ENCODE assay signal across 18 cellular contexts in the genomic region with DNA sequence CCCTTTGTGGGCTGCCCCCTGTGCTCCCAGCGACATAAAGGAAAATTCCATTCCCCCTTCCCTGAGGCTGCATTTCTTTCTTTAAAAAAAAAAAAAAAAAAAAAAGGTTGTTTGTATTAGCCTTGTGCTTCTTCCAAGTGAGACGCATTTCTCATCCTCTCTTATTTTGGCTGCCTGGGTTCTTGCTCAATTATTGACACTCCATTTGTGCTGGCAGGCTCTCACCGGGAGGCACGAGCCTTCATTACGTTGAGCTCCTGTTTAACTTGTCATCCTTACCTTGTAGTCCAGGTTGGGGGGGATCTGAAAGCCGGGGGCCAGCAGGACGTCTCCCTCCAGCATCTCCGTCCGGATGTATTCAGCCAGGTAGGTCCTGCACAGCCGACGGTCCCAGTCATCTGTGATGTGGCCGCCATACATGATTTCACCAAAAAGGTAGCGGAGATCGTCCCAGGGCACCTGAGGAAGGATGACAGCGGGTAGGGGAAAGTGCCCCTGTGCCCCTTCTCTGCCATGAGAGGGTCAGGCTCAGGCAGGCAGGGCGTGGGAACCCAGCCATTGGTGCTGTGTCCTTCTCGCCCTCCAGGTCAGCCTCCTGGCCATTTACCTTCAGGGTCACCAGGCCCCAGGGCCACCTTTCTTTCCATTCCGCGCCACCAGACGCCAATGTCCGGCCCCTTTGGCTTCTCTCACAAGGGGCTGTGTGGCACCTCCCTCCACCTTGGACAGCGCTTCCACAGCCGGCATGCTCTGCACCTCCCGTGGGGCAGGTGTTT. TPM values are rescaled to one million over a fixed set of nuclear protein-coding genes. Genes with fewer than 3 reads are reported as not detected.
A peak's percentile ranks its signal among the peaks of the same experiment; 100 is the strongest.
DNase-seq lines count a peak whose midpoint lies in the region; ATAC-seq and TF ChIP-seq lines count a peak whose summit lies in the region.
"Had no signal": no experiment of that assay in that cellular context is flagged by ENCODE, and none has a peak within 500 bp of the region (broad histone marks: within the 10 kb centered on the region; RNA-seq: fewer than 3 reads in every experiment).

No MANE protein-coding gene starts in this region.

- H3K27ac Mint-ChIP-seq in MCF 10A (ENCODE audit: low read depth, unreplicated experiment) (no peak overlapping the region), nephron (peak overlapping the region; percentile 12 to 48 (median 40))
- H3K27ac Mint-ChIP-seq in activated naive CD8-positive, alpha-beta T cell treated with anti-CD3 and anti-CD28 coated beads, Interleukin-2, amount 50 U/mL, for 24 hours: no peak overlapping the region
- no peak overlapping the region for H3K27ac Mint-ChIP-seq in T-helper 2 cell treated with Interferon-gamma antibody and Interleukin-4, amounts not matched to agents 5 μg/mL and 100 μg/mL, for 36 hours

- no peaks in the 10 kb centered on the region for H3K9me3 Mint-ChIP-seq in MCF 10A (ENCODE audit: unreplicated experiment)
- no peaks in the 10 kb centered on the region for H3K9me3 Mint-ChIP-seq in nephron
- no peaks in the 10 kb centered on the region for H3K9me3 Mint-ChIP-seq in activated naive CD8-positive, alpha-beta T cell treated with anti-CD3 and anti-CD28 coated beads, Interleukin-2, amount 50 U/mL, for 24 hours
- H3K9me3 Mint-ChIP-seq in T-helper 2 cell treated with Interferon-gamma antibody and Interleukin-4, amounts not matched to agents 5 μg/mL and 100 μg/mL, for 36 hours: no peaks in the 10 kb centered on the region
- H3K9me3 Mint-ChIP-seq: CD4-positive, CD25-positive, alpha-beta regulatory T cell had no signal

- DNase-seq in breast epithelium (ENCODE audit: low spot score in 2 of 2) (peak in 1 of 2 donors; percentile 37), MCF 10A (ENCODE audit: unreplicated experiment) (no peak), choroid plexus epithelial cell (ENCODE audit: low read depth) (peak; percentile 35), A172 (ENCODE audit: low spot score) (no peak)
- DNase-seq in activated naive CD8-positive, alpha-beta T cell treated with anti-CD3 and anti-CD28 coated beads, Interleukin-2, amount 50 U/mL, for 24 hours: no peak
- no peak for DNase-seq in T-helper 2 cell treated with Interferon-gamma antibody and Interleukin-4, amounts not matched to agents 5 μg/mL and 100 μg/mL, for 36 hours (ENCODE audit: low spot score)
- DNase-seq: AML-193; CD4-positive, CD25-positive, alpha-beta regulatory T cell; DMS79 treated with DMSO at 0.1 percent for 48 hours; NCI-H146; NCI-H2081 treated with DMSO at 0.1 percent for 48 hours; NCI-H2227 treated with DMSO at 0.1 percent for 48 hours; NCI-H526 treated with DMSO at 0.1 percent for 48 hours; NK-92 treated with Interleukin-12 subunit alpha and Interleukin-12 subunit beta, amount 100 ng/mL, for 24 hours; OCI-M1 had no signal

- CTCF ChIA-PET in MCF 10A (lab: Yijun Ruan, JAX): interaction anchor here (0.7 kb wide), 1 partner anchor 195 kb away, joined by 3 read pairs; no protein-coding TSS in a partner anchor

- H3K27me3 ChIP-seq in breast epithelium: no peaks in the 10 kb centered on the region
- H3K27me3 ChIP-seq: SJSA1 had no signal

- POLR2A ChIA-PET in MCF 10A (lab: Yijun Ruan, JAX): no interaction called here

- H3K27ac ChIP-seq in breast epithelium: peak overlapping the region; percentile 29 to 44
- H3K27ac ChIP-seq: SJSA1 had no signal

- intact Hi-C loops in breast epithelium (cut with DNase I; ENCODE audit: low total_unique reads) (loop anchor here (10.0 kb wide), 1 partner anchor 144 kb away; no protein-coding TSS in a partner anchor), MCF 10A (cut with micrococcal nuclease) (no loop called here)

- H3K4me3 Mint-ChIP-seq in MCF 10A (ENCODE audit: unreplicated experiment) (no peak overlapping the region), nephron (no peak overlapping the region)
- no peak overlapping the region for H3K4me3 Mint-ChIP-seq in activated naive CD8-positive, alpha-beta T cell treated with anti-CD3 and anti-CD28 coated beads, Interleukin-2, amount 50 U/mL, for 24 hours
- H3K4me3 Mint-ChIP-seq in T-helper 2 cell treated with Interferon-gamma antibody and Interleukin-4, amounts not matched to agents 5 μg/mL and 100 μg/mL, for 36 hours: no peak overlapping the region
- H3K4me3 Mint-ChIP-seq: CD4-positive, CD25-positive, alpha-beta regulatory T cell had no signal

- no peak for TF ChIP-seq CTCF in breast epithelium (IDR thresholded peaks at IDR 0.05)
- TF ChIP-seq CTCF in MCF 10A (IDR thresholded peaks at IDR 0.05; ENCODE audit: unreplicated experiment): no peak
- TF ChIP-seq CTCF in choroid plexus epithelial cell (conservative IDR thresholded peaks at IDR 0.05; ENCODE audit: low read depth, low read length): no peak
- TF ChIP-seq CTCF in nephron (IDR thresholded peaks at IDR 0.05; ENCODE audit: unreplicated experiment in 3 of 3): no peak

- ATAC-seq in activated naive CD8-positive, alpha-beta T cell treated with anti-CD3 and anti-CD28 coated beads, Interleukin-2, amount 50 U/mL, for 24 hours: no peak
- no peak for ATAC-seq in HG02798 (IDR thresholded peaks at IDR 0.05; ENCODE audit: poor library complexity, unreplicated experiment)

- H3K27me3 Mint-ChIP-seq in MCF 10A (ENCODE audit: insufficient read depth, unreplicated experiment) (no peaks in the 10 kb centered on the region), nephron (ENCODE audit: low read depth) (no peaks in the 10 kb centered on the region)
- no peaks in the 10 kb centered on the region for H3K27me3 Mint-ChIP-seq in activated naive CD8-positive, alpha-beta T cell treated with anti-CD3 and anti-CD28 coated beads, Interleukin-2, amount 50 U/mL, for 24 hours
- no peaks in the 10 kb centered on the region for H3K27me3 Mint-ChIP-seq in T-helper 2 cell treated with Interferon-gamma antibody and Interleukin-4, amounts not matched to agents 5 μg/mL and 100 μg/mL, for 36 hours (ENCODE audit: low read depth)
- H3K27me3 Mint-ChIP-seq: CD4-positive, CD25-positive, alpha-beta regulatory T cell had no signal

- H3K36me3 ChIP-seq in breast epithelium: no peaks in the 10 kb centered on the region

- H3K9me3 ChIP-seq in breast epithelium: no peaks in the 10 kb centered on the region
- H3K9me3 ChIP-seq: SJSA1 had no signal

- H3K36me3 Mint-ChIP-seq in MCF 10A (ENCODE audit: insufficient read depth, unreplicated experiment) (peaks cover 41% of the 10 kb centered on the region), nephron (ENCODE audit: low read depth) (peaks cover 27% of the 10 kb centered on the region)
- H3K36me3 Mint-ChIP-seq in activated naive CD8-positive, alpha-beta T cell treated with anti-CD3 and anti-CD28 coated beads, Interleukin-2, amount 50 U/mL, for 24 hours (ENCODE audit: low read depth): peaks cover 23% of the 10 kb centered on the region
- peaks cover 18% of the 10 kb centered on the region for H3K36me3 Mint-ChIP-seq in T-helper 2 cell treated with Interferon-gamma antibody and Interleukin-4, amounts not matched to agents 5 μg/mL and 100 μg/mL, for 36 hours (ENCODE audit: low read depth)

- no peak overlapping the region for H3K4me3 ChIP-seq in breast epithelium
- H3K4me3 ChIP-seq in choroid plexus epithelial cell (ENCODE audit: low read depth, low read length): no peak overlapping the region
- H3K4me3 ChIP-seq: SJSA1 had no signal

- no peaks in the 10 kb centered on the region for H3K4me1 Mint-ChIP-seq in MCF 10A (ENCODE audit: insufficient read depth, unreplicated experiment)
- peaks cover 14% of the 10 kb centered on the region for H3K4me1 Mint-ChIP-seq in nephron
- H3K4me1 Mint-ChIP-seq in activated naive CD8-positive, alpha-beta T cell treated with anti-CD3 and anti-CD28 coated beads, Interleukin-2, amount 50 U/mL, for 24 hours: no peaks in the 10 kb centered on the region
- no peaks in the 10 kb centered on the region for H3K4me1 Mint-ChIP-seq in T-helper 2 cell treated with Interferon-gamma antibody and Interleukin-4, amounts not matched to agents 5 μg/mL and 100 μg/mL, for 36 hours (ENCODE audit: low read depth)

- no peaks in the 10 kb centered on the region for H3K4me1 ChIP-seq in breast epithelium
- H3K4me1 ChIP-seq: SJSA1 had no signal

- no TSS peak for BruUV-seq in MCF 10A (replicated peaks; lab: Mats Ljungman, UMichigan)

- no peak for TF ChIP-seq POLR2A in breast epithelium (IDR thresholded peaks at IDR 0.05)

RNA-seq across cellular contexts. Expression of a gene that starts 50.6 kb away (rescaled TPM):
- total RNA-seq in breast epithelium: 10 to 100 TPM; 33.9 to 58.7 (median 50.2) TPM
- 25.7 and 31.8 TPM in 2 replicates for total RNA-seq in MCF 10A (2022)
- 25.6 and 40.1 TPM in 2 replicates for total RNA-seq in A172 (2014; rRNA removed; shearing (Covaris generic))

Comparison
In these comparisons a context has a peak if more than half of its experiments do, and no peak if none do; other contexts are left out.
1. H3K27ac Mint-ChIP-seq: peak in nephron (3 of 3); none in MCF 10A (single experiment), activated naive CD8-positive, alpha-beta T cell treated with anti-CD3 and anti-CD28 coated beads, Interleukin-2, amount 50 U/mL, for 24 hours (single experiment) and T-helper 2 cell treated with Interferon-gamma antibody and Interleukin-4, amounts not matched to agents 5 μg/mL and 100 μg/mL, for 36 hours (single experiment).